30 cellular contexts compared by ENCODE assay signal in genomic region chr5:131997026-131997726, GRCh38. TPM values are rescaled to one million over a fixed set of nuclear protein-coding genes. Genes with fewer than 3 reads are reported as not detected.
DNase-seq lines count a peak whose midpoint lies in the region; ATAC-seq and TF ChIP-seq lines count a peak whose summit lies in the region.
"Had no signal": no experiment of that assay in that cellular context is flagged by ENCODE, and none has a peak within 500 bp of the region (broad histone marks: within the 10 kb centered on the region; RNA-seq: fewer than 3 reads in every experiment).

No MANE protein-coding gene starts in this region.

- no peak overlapping the region for H2AFZ ChIP-seq in osteoblast (ENCODE audit: low read length)
- no peak overlapping the region for H2AFZ ChIP-seq in trophoblast cell (ENCODE audit: insufficient read depth, low read length, poor library complexity)
- H2AFZ ChIP-seq: GM23338, PC-9 had no signal

- H4K20me1 ChIP-seq in BLaER1 treated with 17β-estradiol and CSF1 and Interleukin-3, amounts not matched to agents 10 nM and 100 nM = peaks cover 0 to 6% (median 0%) of the 10 kb centered on the region in 11 experiments; a peak in 2 of 22 replicates
- H4K20me1 ChIP-seq in osteoblast (ENCODE audit: insufficient read depth, low read length) = no peaks in the 10 kb centered on the region

- H3K36me3 ChIP-seq in BLaER1 treated with 17β-estradiol and CSF1 and Interleukin-3, amounts not matched to agents 10 nM and 100 nM = no peaks in the 10 kb centered on the region
- H3K36me3 ChIP-seq in RWPE2 (ENCODE audit: low read depth) (no peaks in the 10 kb centered on the region), duodenal mucosa (ENCODE audit: control insufficient read depth in 1 of 2, insufficient read depth in 2 of 2, low read length in 2 of 2) (no peaks in the 10 kb centered on the region), osteoblast (ENCODE audit: insufficient read depth, low read length) (no peaks in the 10 kb centered on the region), trophoblast cell (ENCODE audit: control insufficient read depth in 1 of 2, insufficient read depth in 2 of 2, low read length in 2 of 2) (no peaks in the 10 kb centered on the region)
- H3K36me3 ChIP-seq: ascending aorta had no signal

- H4K8ac ChIP-seq in trophoblast cell (ENCODE audit: low read depth, low read length) = no peak overlapping the region

- TF ChIP-seq CTCF in RWPE2 (IDR thresholded peaks at IDR 0.05; ENCODE audit: poor library complexity, severe bottlenecking) = no peak
- TF ChIP-seq CTCF in osteoblast (IDR thresholded peaks at IDR 0.05; ENCODE audit: extremely low read depth, low read depth, low read length) = no peak

- H3K9ac ChIP-seq in BLaER1 treated with 17β-estradiol and CSF1 and Interleukin-3, amounts not matched to agents 10 nM and 100 nM = no peak overlapping the region; a peak in 1 of 22 replicates
- no peak overlapping the region for H3K9ac ChIP-seq in duodenal mucosa (ENCODE audit: low read depth in 1 of 2, low read length in 2 of 2)
- H3K9ac ChIP-seq in trophoblast cell (ENCODE audit: low read length) = no peak overlapping the region

- H3K27me3 ChIP-seq in BLaER1 treated with 17β-estradiol and CSF1 and Interleukin-3, amounts not matched to agents 10 nM and 100 nM = no peaks in the 10 kb centered on the region
- H3K27me3 ChIP-seq in RWPE2 (ENCODE audit: insufficient read depth, poor library complexity, severe bottlenecking) = no peaks in the 10 kb centered on the region
- no peaks in the 10 kb centered on the region for H3K27me3 ChIP-seq in duodenal mucosa (ENCODE audit: control insufficient read depth in 1 of 2, insufficient read depth in 2 of 2, low read length in 2 of 2)
- peaks cover 10% of the 10 kb centered on the region for H3K27me3 ChIP-seq in osteoblast (ENCODE audit: insufficient read depth, low read length)
- no peaks in the 10 kb centered on the region for H3K27me3 ChIP-seq in trophoblast cell (ENCODE audit: insufficient read depth, low read length)
- H3K27me3 ChIP-seq: ascending aorta had no signal

- H3K9me3 ChIP-seq in BLaER1 treated with 17β-estradiol and CSF1 and Interleukin-3, amounts not matched to agents 10 nM and 100 nM (replicated peaks in 1 of 11) = no peaks in the 10 kb centered on the region
- H3K9me3 ChIP-seq in RWPE2 (ENCODE audit: severe bottlenecking) (no peaks in the 10 kb centered on the region), duodenal mucosa (ENCODE audit: control insufficient read depth in 1 of 2, low read length in 2 of 2) (no peaks in the 10 kb centered on the region), osteoblast (ENCODE audit: low read depth, low read length) (no peaks in the 10 kb centered on the region), trophoblast cell (ENCODE audit: insufficient read depth, low read depth, low read length) (no peaks in the 10 kb centered on the region)
- H3K9me3 ChIP-seq: ascending aorta had no signal

- H2BK120ac ChIP-seq in trophoblast cell (ENCODE audit: insufficient read depth, low read length, poor library complexity) = no peak overlapping the region

- H2BK5ac ChIP-seq in trophoblast cell (ENCODE audit: low read depth, low read length, poor library complexity) = no peak overlapping the region

- DNase-seq in RWPE2 (ENCODE audit: low spot score) (peak; percentile 40), osteoblast (ENCODE audit: insufficient read length, low spot score, missing footprints) (peak; percentile 44), trophoblast cell (no peak)
- DNase-seq: activated CD4-positive, alpha-beta memory T cell treated with anti-CD3 and anti-CD28 coated beads, Interleukin-2, amount 10 ng/mL, durations not matched to agents 7 days and 5 days; activated CD4-positive, CD25-positive, alpha-beta regulatory T cell; activated CD8-positive, alpha-beta memory T cell treated with anti-CD3 and anti-CD28 coated beads, Interleukin-2, amount 50 U/mL, for 48 hours; activated naive CD4-positive, alpha-beta T cell treated with anti-CD3 and anti-CD28 coated beads, Interleukin-2, amount 50 U/mL, for 16 hours; C1 segment of cervical spinal cord; HFFc6; natural killer cell; NCI-H1105; NCI-H1930; NCI-H524 treated with DMSO at 0.1 percent for 48 hours; NK-92 treated with Interleukin-12 subunit alpha and Interleukin-12 subunit beta, amount 100 ng/mL, for 24 hours; PC-9; Right ventricle myocardium superior had no signal

- H3K4me2 ChIP-seq in BLaER1 treated with 17β-estradiol and CSF1 and Interleukin-3, amounts not matched to agents 10 nM and 100 nM = peak overlapping the region in 10 of 11 experiments; percentile 1 to 94 (median 86); a peak in 18 of 22 replicates
- H3K4me2 ChIP-seq in osteoblast (ENCODE audit: insufficient read depth, low read length) = no peak overlapping the region
- no peak overlapping the region for H3K4me2 ChIP-seq in trophoblast cell (ENCODE audit: low read length)
- H3K4me2 ChIP-seq: GM23338, PC-9 had no signal

- no peak overlapping the region for H2BK12ac ChIP-seq in trophoblast cell (ENCODE audit: low read length)

- no peak overlapping the region for H4K12ac ChIP-seq in trophoblast cell (ENCODE audit: low read depth, low read length)

- no peak overlapping the region for H3K14ac ChIP-seq in trophoblast cell (ENCODE audit: low read length)

- H3K79me1 ChIP-seq in trophoblast cell (ENCODE audit: low read length) = no peaks in the 10 kb centered on the region

- no peak for ATAC-seq in RWPE2 (ENCODE audit: low read depth)
- no peak for ATAC-seq in GM19395 (IDR thresholded peaks at IDR 0.05; ENCODE audit: unreplicated experiment)
- no peak for ATAC-seq in GM21737 (IDR thresholded peaks at IDR 0.05; ENCODE audit: unreplicated experiment)
- ATAC-seq in GM19452 (IDR thresholded peaks at IDR 0.05; ENCODE audit: unreplicated experiment) = no peak
- ATAC-seq: GM23338, natural killer cell had no signal

- no peak overlapping the region for H3K23ac ChIP-seq in trophoblast cell (ENCODE audit: low read length)

- no peak overlapping the region for H3K4ac ChIP-seq in trophoblast cell (ENCODE audit: low read depth, low read length)

- H2AK5ac ChIP-seq in trophoblast cell (ENCODE audit: low read length) = no peak overlapping the region

- H4K91ac ChIP-seq in trophoblast cell (ENCODE audit: low read depth, low read length) = no peak overlapping the region

- WGBS in trophoblast cell (ENCODE audit: extremely low coverage, insufficient coverage, insufficient read length) = no CpG with 5 or more reads among the region's 5 CpGs

- peak overlapping the region in 2 of 11 experiments; percentile 0 to 74; a peak in 3 of 22 replicates for H3K27ac ChIP-seq in BLaER1 treated with 17β-estradiol and CSF1 and Interleukin-3, amounts not matched to agents 10 nM and 100 nM
- H3K27ac ChIP-seq in RWPE2 (ENCODE audit: poor library complexity, severe bottlenecking) (no peak overlapping the region), duodenal mucosa (ENCODE audit: low read depth, low read length) (no peak overlapping the region), osteoblast (ENCODE audit: low read depth, low read length) (no peak overlapping the region), trophoblast cell (ENCODE audit: low read depth, low read length) (no peak overlapping the region)
- H3K27ac ChIP-seq: ascending aorta, PC-9 had no signal

- no peak overlapping the region for H3K18ac ChIP-seq in trophoblast cell (ENCODE audit: low read length)

- H3K4me1 ChIP-seq in BLaER1 treated with 17β-estradiol and CSF1 and Interleukin-3, amounts not matched to agents 10 nM and 100 nM = peaks cover 33 to 81% (median 76%) of the 10 kb centered on the region in 10 experiments
- H3K4me1 ChIP-seq in RWPE2 (ENCODE audit: insufficient read depth, poor library complexity, severe bottlenecking) = no peaks in the 10 kb centered on the region
- H3K4me1 ChIP-seq in duodenal mucosa (ENCODE audit: control insufficient read depth in 1 of 2, insufficient read depth in 2 of 2, low read length in 2 of 2) = peaks cover 78 to 84% of the 10 kb centered on the region in 2 donors
- peaks cover 2% of the 10 kb centered on the region for H3K4me1 ChIP-seq in osteoblast (ENCODE audit: insufficient read depth, low read length)
- H3K4me1 ChIP-seq in trophoblast cell (ENCODE audit: control insufficient read depth in 1 of 2, insufficient read depth in 2 of 2, low read length in 2 of 2) = peaks cover 10 to 22% of the 10 kb centered on the region in 2 experiments
- H3K4me1 ChIP-seq: ascending aorta had no signal

- H3K4me3 ChIP-seq in BLaER1 treated with 17β-estradiol and CSF1 and Interleukin-3, amounts not matched to agents 10 nM and 100 nM = no peak overlapping the region
- H3K4me3 ChIP-seq in RWPE2 (ENCODE audit: severe bottlenecking) = no peak overlapping the region
- H3K4me3 ChIP-seq in duodenal mucosa (ENCODE audit: low read depth in 1 of 2, low read length in 2 of 2) = peak overlapping the region; percentile 4 to 13
- H3K4me3 ChIP-seq in osteoblast (ENCODE audit: insufficient read depth, low read length) = no peak overlapping the region
- H3K4me3 ChIP-seq in trophoblast cell (ENCODE audit: low read depth, low read length) = no peak overlapping the region
- H3K4me3 ChIP-seq: ascending aorta, GM23338, PC-9 had no signal

- H3K79me2 ChIP-seq in osteoblast (ENCODE audit: insufficient read depth, low read length) (no peaks in the 10 kb centered on the region), trophoblast cell (ENCODE audit: control insufficient read depth, insufficient read depth, low read length, poor library complexity) (no peaks in the 10 kb centered on the region)

RNA-seq across cellular contexts. Expression of gene ACSL6, which starts 14.3 kb away (rescaled TPM):
- not detected in 2 replicates for total RNA-seq in osteoblast
- 0.03 and 0.04 TPM in 2 replicates for polyA plus RNA-seq in trophoblast cell (2013)
- total RNA-seq: HFFc6, M059J, PC-9 had no signal

RNA-seq across cellular contexts. Expression of gene MEIKIN, which starts 51.7 kb away (rescaled TPM):
- not detected in 2 replicates for total RNA-seq in osteoblast
- polyA plus RNA-seq in trophoblast cell (2013) = not detected in 2 replicates
- total RNA-seq: ascending aorta, cardiac septum, dermis blood vessel endothelial cell, GM23338, HFFc6, M059J, PC-9, renal cortical epithelial cell, Right ventricle myocardium superior, urinary bladder had no signal
- polyA plus RNA-seq: GM23338, IgD-negative memory B cell, liver, urinary bladder had no signal

Comparison
In these comparisons a context has a peak if more than half of its experiments do, and no peak if none do; other contexts are left out.
1. H3K4me2 ChIP-seq: peak in BLaER1 treated with 17β-estradiol and CSF1 and Interleukin-3, amounts not matched to agents 10 nM and 100 nM (10 of 11); none in osteoblast (single experiment) and trophoblast cell (single experiment).
2. H3K4me3 ChIP-seq: peak in duodenal mucosa (2 of 2); none in BLaER1 treated with 17β-estradiol and CSF1 and Interleukin-3, amounts not matched to agents 10 nM and 100 nM (0 of 10), RWPE2 (single experiment), osteoblast (single experiment) and trophoblast cell (single experiment).
3. DNase-seq: peak in RWPE2 (single experiment) and osteoblast (single experiment); none in trophoblast cell (0 of 2).